Comparison of ENCODE assay signal across 22 cellular contexts in genomic region chr5:13814293-13814692, GRCh38.
DNase-seq lines count a peak whose midpoint lies in the region; ATAC-seq and TF ChIP-seq lines count a peak whose summit lies in the region.
"Had no signal": no experiment of that assay in that cellular context is flagged by ENCODE, and none has a peak within 500 bp of the region (broad histone marks: within the 10 kb centered on the region; RNA-seq: fewer than 3 reads in every experiment).

No MANE protein-coding gene starts in this region.

- DNase-seq in EL (peak; percentile 9), SW480 (ENCODE audit: low spot score) (peak; percentile 15), myocyte (ENCODE audit: low read depth) (peak; percentile 27), dedifferentiated amniotic fluid mesenchymal stem cell (ENCODE audit: extremely low spot score) (no peak), NCI-H187 (lab: John Stamatoyannopoulos, UW) (no peak), NCI-H82 treated with DMSO at 0.1 percent for 48 hours (lab: John Stamatoyannopoulos, UW; ENCODE audit: unreplicated experiment) (no peak)
- DNase-seq: activated CD4-positive, alpha-beta T cell treated with anti-CD3 and anti-CD28 coated beads, Interleukin-2, amount 10 ng/mL, durations not matched to agents 24 days and 14 days; activated T-cell treated with anti-CD3 and anti-CD28 coated beads, Interleukin-2, amount 50 U/mL, for 1 hour; CD8-positive, alpha-beta memory T cell; effector CD4-positive, alpha-beta T cell; foreskin fibroblast; GDM1; Karpas-422; naive B cell; NCI-H187 treated with DMSO at 0.1 percent for 48 hours; NCI-H774; SJCRH30; stimulated activated naive CD4-positive, alpha-beta T cell; T1000 had no signal

- no peak for ATAC-seq in HG02884 (IDR thresholded peaks at IDR 0.05; ENCODE audit: unreplicated experiment)
- ATAC-seq: HCT116 had no signal

- TF ChIP-seq CTCF in LNCAP (IDR thresholded peaks at IDR 0.05): peak; percentile 33

Comparison
In these comparisons a context has a peak if more than half of its experiments do, and no peak if none do; other contexts are left out.
1. DNase-seq: peak in EL (single experiment), SW480 (single experiment) and myocyte (single experiment); none in dedifferentiated amniotic fluid mesenchymal stem cell (single experiment), NCI-H187 (0 of 2) and NCI-H82 treated with DMSO at 0.1 percent for 48 hours (single experiment).